In the genomic region with DNA sequence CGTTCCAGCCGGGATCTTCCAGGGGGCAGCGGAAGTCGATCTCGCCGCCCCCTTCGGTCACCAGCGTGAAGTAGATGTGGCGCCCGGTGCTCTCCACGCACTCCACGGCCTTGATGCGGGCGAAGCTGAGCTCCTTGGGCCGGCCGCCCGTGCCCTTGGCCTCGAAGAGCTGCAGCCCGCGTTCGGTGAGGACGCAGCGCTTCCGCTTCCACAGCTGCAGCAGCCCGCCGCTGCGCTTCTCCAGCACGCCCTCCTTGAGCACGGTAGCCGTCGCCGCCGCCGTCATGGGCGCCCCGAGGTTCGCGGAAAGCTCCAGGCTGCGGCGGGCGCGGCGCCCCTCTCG, we compare ENCODE assay signal across 8 cellular contexts. TPM values are rescaled to one million over a fixed set of nuclear protein-coding genes. Genes with fewer than 3 reads are reported as not detected.
DNase-seq lines count a peak whose midpoint lies in the region; ATAC-seq, FAIRE-seq and TF ChIP-seq lines count a peak whose summit lies in the region.

No MANE protein-coding gene starts in this region.

- dilution Hi-C loops in keratinocyte (cut with MboI; ENCODE audit: extremely low pct_ligation_motif_present, low sequenced_read_pairs): no loop called here

- peaks cover 31% of the 10 kb centered on the region for H3K4me1 ChIP-seq in keratinocyte (ENCODE audit: control insufficient read depth, extremely low read depth, insufficient read depth, low read length)

- H3K27ac Mint-ChIP-seq in brain: peak overlapping the region; percentile 78 to 95 (median 94)

- H3K27ac ChIP-seq in keratinocyte (ENCODE audit: control insufficient read depth, insufficient read depth, low read length) (peak overlapping the region; percentile 97), substantia nigra (ENCODE audit: low read depth, low read length, poor library complexity, severe bottlenecking) (peak overlapping the region; percentile 97)

- peaks cover 23% of the 10 kb centered on the region for H3K36me3 ChIP-seq in MG63
- peaks cover 14 to 19% of the 10 kb centered on the region in 2 experiments for H3K36me3 ChIP-seq in keratinocyte (ENCODE audit: control insufficient read depth in 2 of 2, extremely low read depth in 1 of 2, insufficient read depth in 2 of 2, low read length in 2 of 2)

- TF ChIP-seq CTCF in GM10248 (IDR thresholded peaks at IDR 0.05; ENCODE audit: control extremely low read depth, extremely low read depth, low read depth, missing control alignments) (peak; percentile 0), brain (conservative IDR thresholded peaks at IDR 0.05) (no peak), keratinocyte (optimal IDR thresholded peaks at IDR 0.05 in 1 of 3, IDR thresholded peaks at IDR 0.05 in 1 of 3, conservative IDR thresholded peaks at IDR 0.05 in 1 of 3; ENCODE audit: extremely low read depth in 1 of 3, insufficient read depth in 2 of 3, low read length in 3 of 3) (no peak), omental fat pad (IDR thresholded peaks at IDR 0.05) (no peak)

- H3K4me1 Mint-ChIP-seq in brain: peaks cover 49% of the 10 kb centered on the region

- peak overlapping the region; percentile 91 to 97 (median 96) for H3K4me3 Mint-ChIP-seq in brain

- peak overlapping the region; percentile 74 for H3K4me2 ChIP-seq in keratinocyte (ENCODE audit: control insufficient read depth, extremely low read depth, insufficient read depth, low read depth, low read length)

- POLR2A ChIA-PET in GM10248 (lab: Yijun Ruan, JAX): no interaction called here

- H3K27me3 ChIP-seq in MG63 (no peaks in the 10 kb centered on the region), keratinocyte (ENCODE audit: control insufficient read depth, extremely low read depth, insufficient read depth, low read length) (no peaks in the 10 kb centered on the region)

- ATAC-seq in GM21528 (IDR thresholded peaks at IDR 0.05; ENCODE audit: low FRiP score, unreplicated experiment) (peak; percentile 56), omental fat pad (ENCODE audit: low FRiP score) (no peak)

- H3K9ac ChIP-seq in keratinocyte (ENCODE audit: control insufficient read depth, extremely low read depth, insufficient read depth, low read length): peak overlapping the region; percentile 99

- H3K36me3 Mint-ChIP-seq in brain: peaks cover 40% of the 10 kb centered on the region

- FAIRE-seq in keratinocyte (lab: Jason Lieb, UNC): no peak

- peaks cover 4% of the 10 kb centered on the region for H4K20me1 ChIP-seq in keratinocyte (ENCODE audit: control insufficient read depth, extremely low read depth, insufficient read depth, low read length)

- peaks cover 41% of the 10 kb centered on the region for H3K79me2 ChIP-seq in keratinocyte (ENCODE audit: control insufficient read depth, insufficient read depth, low read length)

- CTCF ChIA-PET in GM10248 (lab: Yijun Ruan, JAX): interaction anchor here (1.4 to 6.1 kb wide), 8 partner anchors 11 to 44 kb away, joined by 3 to 57 read pairs (median 9); no protein-coding TSS in a partner anchor

- H3K9me1 ChIP-seq in keratinocyte (ENCODE audit: control insufficient read depth, extremely low read depth, insufficient read depth, low read length): no peaks in the 10 kb centered on the region

- DNase-seq in GM10248 (ENCODE audit: extremely low spot score) (peak; percentile 61), MG63 (peak; percentile 53), keratinocyte (ENCODE audit: low read depth, low spot score) (no peak), substantia nigra (lab: John Stamatoyannopoulos, UW) (peak in 7 of 49 donors; percentile 38 to 62 (median 52)), omental fat pad (ENCODE audit: low spot score) (no peak), ureter (ENCODE audit: low spot score) (no peak)

- H3K27me3 Mint-ChIP-seq in brain: peaks cover 16% of the 10 kb centered on the region

- H3K9me3 ChIP-seq in MG63 (no peaks in the 10 kb centered on the region), keratinocyte (ENCODE audit: control insufficient read depth, low read depth, low read length) (no peaks in the 10 kb centered on the region)

- no peak overlapping the region for H2AFZ ChIP-seq in keratinocyte (ENCODE audit: control insufficient read depth, low read length)

- H3K9me3 Mint-ChIP-seq in brain: peaks cover 0 to 3% (median 0%) of the 10 kb centered on the region in 5 experiments

- H3K4me3 ChIP-seq in MG63 (peak overlapping the region; percentile 69), keratinocyte (ENCODE audit: control insufficient read depth in 2 of 3, extremely low read depth in 1 of 3, insufficient read depth in 2 of 3, low read depth in 1 of 3, low read length in 3 of 3) (peak overlapping the region; percentile 97 to 100 (median 99))

RNA-seq across cellular contexts. Expression of a gene that starts 0.5 kb away (rescaled TPM):
- total RNA-seq in MG63 (2014; rRNA removed; shearing (Covaris generic); ENCODE audit: low replicate concordance): 51.7 and 72.2 TPM in 2 replicates
- 29.9 TPM for polyA plus RNA-seq in brain (ENCODE audit: insufficient read depth, low read depth, low replicate concordance)
- polyA plus RNA-seq in keratinocyte: 47.0 to 104 TPM (median 48.2 TPM) in 3 replicates
- 40.1 TPM for polyA plus RNA-seq in keratinocyte (2011; ENCODE audit: low read depth)
- polyA plus RNA-seq in keratinocyte (2011; cell fraction: cytosol; rRNA removed): 27.2 and 66.8 TPM in 2 replicates
- polyA plus RNA-seq in keratinocyte (2011; cell fraction: nucleus; rRNA removed): 42.1 and 67.8 TPM in 2 replicates
- polyA plus RNA-seq in keratinocyte (2012; ENCODE audit: low replicate concordance): 76.2 TPM in 2 replicates
- polyA minus RNA-seq in keratinocyte: 21.0 to 38.8 TPM (median 36.7 TPM) in 3 replicates
- polyA minus RNA-seq in keratinocyte (2011; cell fraction: cytosol; rRNA and poly(A)+ RNA removed): 107 TPM
- 38.2 and 54.1 TPM in 2 replicates for polyA minus RNA-seq in keratinocyte (2011; cell fraction: nucleus; rRNA and poly(A)+ RNA removed)
- total RNA-seq in omental fat pad: 100 to 1,000 TPM in 3 of 4 donors, 10 to 100 TPM in 1; 95.2 to 392 (median 148) TPM
- 75.4 TPM for total RNA-seq in ureter

RNA-seq across cellular contexts. Expression of a gene that starts 38.5 kb away (rescaled TPM):
- total RNA-seq in MG63 (2014; rRNA removed; shearing (Covaris generic); ENCODE audit: low replicate concordance): 108 and 190 TPM in 2 replicates
- polyA plus RNA-seq in brain (ENCODE audit: insufficient read depth, low read depth, low replicate concordance) (599 TPM), keratinocyte (165 to 200 TPM (median 168 TPM) in 3 replicates)
- 22.6 TPM for polyA plus RNA-seq in keratinocyte (2011; ENCODE audit: low read depth)
- polyA plus RNA-seq in keratinocyte (2011; cell fraction: cytosol; rRNA removed): 170 and 264 TPM in 2 replicates
- polyA plus RNA-seq in keratinocyte (2011; cell fraction: nucleus; rRNA removed): 136 and 173 TPM in 2 replicates
- polyA plus RNA-seq in keratinocyte (2012; ENCODE audit: low replicate concordance): 108 and 202 TPM in 2 replicates
- 136 to 283 TPM (median 152 TPM) in 3 replicates for polyA minus RNA-seq in keratinocyte
- polyA minus RNA-seq in keratinocyte (2011; cell fraction: cytosol; rRNA and poly(A)+ RNA removed): 118 TPM
- 45.3 and 66.0 TPM in 2 replicates for polyA minus RNA-seq in keratinocyte (2011; cell fraction: nucleus; rRNA and poly(A)+ RNA removed)
- total RNA-seq in omental fat pad (100 to 1,000 TPM; 258 to 670 (median 416) TPM), ureter (545 TPM)

RNA-seq across cellular contexts. Expression of a gene that starts 46.9 kb away (rescaled TPM):
- not detected in 2 replicates for total RNA-seq in MG63 (2014; rRNA removed; shearing (Covaris generic); ENCODE audit: low replicate concordance)
- polyA plus RNA-seq in brain (ENCODE audit: insufficient read depth, low read depth, low replicate concordance) (not detected), keratinocyte (not detected in 3 replicates)
- polyA plus RNA-seq in keratinocyte (2011; ENCODE audit: low read depth): not detected
- polyA plus RNA-seq in keratinocyte (2011; cell fraction: cytosol; rRNA removed): not detected in 2 replicates
- polyA plus RNA-seq in keratinocyte (2011; cell fraction: nucleus; rRNA removed): not detected in 2 replicates
- 0.86 and 1.4 TPM in 2 replicates for polyA plus RNA-seq in keratinocyte (2012; ENCODE audit: low replicate concordance)
- polyA minus RNA-seq in keratinocyte: 0.06 TPM in 1 of 3 replicates, not detected in the others
- polyA minus RNA-seq in keratinocyte (2011; cell fraction: cytosol; rRNA and poly(A)+ RNA removed): not detected
- polyA minus RNA-seq in keratinocyte (2011; cell fraction: nucleus; rRNA and poly(A)+ RNA removed): 0.11 TPM in 1 of 2 replicates, not detected in the other
- total RNA-seq in omental fat pad (under 1 TPM in 1 of 4 donors, not detected in 3; 0.09 TPM), ureter (0.23 TPM)

Comparison
In these comparisons a context has a peak if more than half of its experiments do, and no peak if none do; other contexts are left out.
1. DNase-seq: peak in GM10248 (single experiment) and MG63 (single experiment); none in keratinocyte (single experiment), omental fat pad (single experiment) and ureter (single experiment).